20 cellular contexts compared by ENCODE assay signal in the genomic region with DNA sequence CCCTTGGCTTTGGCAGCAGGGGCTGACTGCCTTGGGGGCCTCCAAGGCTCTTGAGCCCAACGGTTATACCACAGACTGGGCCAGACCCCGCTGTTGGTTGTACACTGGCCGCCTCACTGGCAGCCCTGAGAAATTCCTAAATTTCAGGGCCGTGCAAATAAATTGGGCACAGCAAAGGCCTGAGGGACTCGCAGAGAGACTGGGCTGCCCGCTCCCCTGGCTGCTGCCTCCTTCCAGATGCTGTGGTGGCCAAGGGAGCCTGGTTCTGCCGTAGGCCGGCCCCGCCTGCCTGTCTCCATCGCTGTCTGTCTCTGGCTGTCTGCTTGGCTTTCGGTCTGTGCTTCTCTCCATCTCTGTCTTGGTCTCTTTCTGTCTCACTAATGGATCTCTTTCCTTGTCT. TPM values are rescaled to one million over a fixed set of nuclear protein-coding genes. Genes with fewer than 3 reads are reported as not detected.
DNase-seq lines count a peak whose midpoint lies in the region; ATAC-seq, FAIRE-seq and TF ChIP-seq lines count a peak whose summit lies in the region.
"Had no signal": no experiment of that assay in that cellular context is flagged by ENCODE, and none has a peak within 500 bp of the region (broad histone marks: within the 10 kb centered on the region; RNA-seq: fewer than 3 reads in every experiment).

No MANE protein-coding gene starts in this region.

- no peak for TF ChIP-seq RAD21 in H1 (IDR thresholded peaks at IDR 0.05 in 1 of 2, conservative IDR thresholded peaks at IDR 0.05 in 1 of 2; ENCODE audit: low read depth in 2 of 2, low read length in 2 of 2)

- H3K14ac ChIP-seq in H1 (ENCODE audit: insufficient read length) = no peak overlapping the region
- peak overlapping the region; percentile 63 for H3K14ac ChIP-seq in neuronal stem cell (ENCODE audit: low read length)

- H3K18ac ChIP-seq in H1 (ENCODE audit: extremely low read depth, low read length) (no peak overlapping the region), neuronal stem cell (ENCODE audit: low read length) (peak overlapping the region; percentile 65)

- no peak overlapping the region for H2BK5ac ChIP-seq in H1 (ENCODE audit: low read depth, low read length)
- H2BK5ac ChIP-seq in neuronal stem cell (ENCODE audit: low read length) = peak overlapping the region; percentile 69

- no peak overlapping the region for H4K91ac ChIP-seq in H1 (replicated peaks; ENCODE audit: insufficient read length, low read length)
- no peak overlapping the region for H4K91ac ChIP-seq in neuronal stem cell (ENCODE audit: low read depth, low read length, poor library complexity)

- peaks cover 22% of the 10 kb centered on the region for H3K4me1 ChIP-seq in DND-41 (ENCODE audit: insufficient read depth, low read length)
- H3K4me1 ChIP-seq in H1 (replicated peaks in 1 of 4; ENCODE audit: control insufficient read depth in 3 of 4, insufficient read depth in 4 of 4, low read length in 3 of 4) = peaks cover 0 to 8% (median 3%) of the 10 kb centered on the region in 4 experiments; a peak in 4 of 7 replicates
- H3K4me1 ChIP-seq in neuronal stem cell (ENCODE audit: control insufficient read depth in 2 of 2, insufficient read depth in 1 of 2, low read depth in 1 of 2, low read length in 2 of 2) = peaks cover 13 to 31% of the 10 kb centered on the region in 2 donors
- H3K4me1 ChIP-seq in mammary epithelial cell (ENCODE audit: insufficient read depth, low read length) = no peaks in the 10 kb centered on the region
- H3K4me1 ChIP-seq: A549, BE2C had no signal

- no peak for FAIRE-seq in H1 (lab: Jason Lieb, UNC)
- FAIRE-seq: A549, G401.6, GM12891, GM19239, H54, HepG2, HTR-8/SVneo had no signal

- H3K4me3 ChIP-seq in DND-41 (ENCODE audit: low read depth in 1 of 2, low read length in 2 of 2) (no peak overlapping the region), H1 (ENCODE audit: extremely low read depth in 1 of 4, insufficient read depth in 2 of 4, low read depth in 3 of 4, low read length in 4 of 4) (no peak overlapping the region), neuronal stem cell (ENCODE audit: low read length in 2 of 2) (no peak overlapping the region), mammary epithelial cell (replicated peaks in 1 of 3; ENCODE audit: insufficient read depth in 1 of 3, low read depth in 2 of 3, low read length in 3 of 3) (no peak overlapping the region)
- H3K4me3 ChIP-seq: A549 had no signal

- H3K4ac ChIP-seq in H1 (replicated peaks; ENCODE audit: insufficient read length, low read depth, low read length) (no peak overlapping the region), neuronal stem cell (ENCODE audit: low read length) (peak overlapping the region; percentile 67)

- H3K79me2 ChIP-seq in DND-41 (ENCODE audit: insufficient read depth, low read length) = no peaks in the 10 kb centered on the region
- no peaks in the 10 kb centered on the region for H3K79me2 ChIP-seq in H1 (ENCODE audit: control insufficient read depth in 1 of 2, insufficient read depth in 2 of 2, low read length in 2 of 2)
- H3K79me2 ChIP-seq in mammary epithelial cell (ENCODE audit: insufficient read depth, low read length) = no peaks in the 10 kb centered on the region

- dilution Hi-C loops in mammary epithelial cell (cut with HindIII; ENCODE audit: low sequenced_read_pairs) = no loop called here

- POLR2A ChIA-PET in H1 (lab: Charles Lee; ENCODE audit: partially characterized antibody) = no interaction called here

- H2AFZ ChIP-seq in DND-41 (ENCODE audit: low read depth, low read length) = no peak overlapping the region
- H2AFZ ChIP-seq in H1 (ENCODE audit: low read length) = no peak overlapping the region
- H2AFZ ChIP-seq in neuronal stem cell (ENCODE audit: low read length) = no peak overlapping the region
- no peak overlapping the region for H2AFZ ChIP-seq in mammary epithelial cell (ENCODE audit: low read depth, low read length)

- H2BK120ac ChIP-seq in H1 (replicated peaks; ENCODE audit: low read depth, low read length) (no peak overlapping the region), neuronal stem cell (ENCODE audit: low read depth, low read length) (no peak overlapping the region)

- H3K27me3 ChIP-seq in DND-41 (ENCODE audit: insufficient read depth, low read length, poor library complexity) = no peaks in the 10 kb centered on the region
- H3K27me3 ChIP-seq in H1 (replicated peaks in 1 of 4; ENCODE audit: control insufficient read depth in 3 of 4, extremely low read depth in 1 of 4, insufficient read depth in 3 of 4, low read length in 3 of 4) = no peaks in the 10 kb centered on the region
- no peaks in the 10 kb centered on the region for H3K27me3 ChIP-seq in neuronal stem cell (ENCODE audit: control insufficient read depth in 3 of 3, insufficient read depth in 3 of 3, low read depth in 1 of 3, low read length in 3 of 3)
- H3K27me3 ChIP-seq in mammary epithelial cell (ENCODE audit: insufficient read depth, low read length) = peaks cover 3% of the 10 kb centered on the region
- H3K27me3 ChIP-seq: BE2C had no signal

- H3K79me1 ChIP-seq in H1 (ENCODE audit: low read depth, low read length) (0 out of 2 replicates have a peak, but pooled peaks cover under 1% of the 10 kb centered on the region), neuronal stem cell (ENCODE audit: low read depth, low read length) (peaks cover 7% of the 10 kb centered on the region)

- H3K9me3 ChIP-seq in DND-41 (ENCODE audit: insufficient read depth, low read length, severe bottlenecking) = no peaks in the 10 kb centered on the region
- H3K9me3 ChIP-seq in KOPT-K1 (ENCODE audit: insufficient read depth, low read length, poor library complexity, severe bottlenecking) = no peaks in the 10 kb centered on the region
- no peaks in the 10 kb centered on the region for H3K9me3 ChIP-seq in H1 (ENCODE audit: insufficient read depth in 2 of 2, low read depth in 1 of 2, low read length in 1 of 2)
- H3K9me3 ChIP-seq in neuronal stem cell (replicated peaks in 1 of 2; ENCODE audit: control insufficient read depth in 2 of 2, insufficient read depth in 1 of 2, low read depth in 1 of 2, low read length in 2 of 2) = no peaks in the 10 kb centered on the region
- H3K9me3 ChIP-seq in mammary epithelial cell (replicated peaks; ENCODE audit: insufficient read depth, low read length) = no peaks in the 10 kb centered on the region
- H3K9me3 ChIP-seq: A549, BE2C had no signal

- H3K36me3 ChIP-seq in DND-41 (ENCODE audit: insufficient read depth, low read length) (no peaks in the 10 kb centered on the region), KOPT-K1 (ENCODE audit: insufficient read depth, low read length) (no peaks in the 10 kb centered on the region), H1 (ENCODE audit: control insufficient read depth in 2 of 4, insufficient read depth in 4 of 4, low read length in 3 of 4) (no peaks in the 10 kb centered on the region; a peak in 1 of 8 replicates), neuronal stem cell (replicated peaks in 1 of 2; ENCODE audit: control insufficient read depth in 2 of 2, insufficient read depth in 2 of 2, low read length in 2 of 2) (no peaks in the 10 kb centered on the region), mammary epithelial cell (ENCODE audit: insufficient read depth, low read length) (no peaks in the 10 kb centered on the region)
- H3K36me3 ChIP-seq: BE2C had no signal

- H2AK5ac ChIP-seq in H1 (ENCODE audit: low read depth, low read length) (no peak overlapping the region), neuronal stem cell (ENCODE audit: low read depth, low read length) (peak overlapping the region; percentile 11)

- H2BK20ac ChIP-seq in H1 (ENCODE audit: low read length) = no peak overlapping the region

- DNase-seq in DND-41 (no peak), H1 (ENCODE audit: low read depth in 1 of 2, low spot score in 2 of 2) (no peak), neuronal stem cell (ENCODE audit: low spot score) (no peak), putamen (ENCODE audit: low spot score) (no peak), GM13977 (ENCODE audit: low spot score) (no peak), mammary epithelial cell (no peak)
- DNase-seq: BE2C; CD4-positive, alpha-beta memory T cell; DMS79; EL had no signal

- ATAC-seq in DND-41 (ENCODE audit: insufficient read depth, low read depth) (no peak), GM19023 (IDR thresholded peaks at IDR 0.05; ENCODE audit: unreplicated experiment) (no peak)
- ATAC-seq: HepG2 had no signal

- TF ChIP-seq EP300 in H1 (IDR thresholded peaks at IDR 0.05; ENCODE audit: borderline replicate concordance in 1 of 2, low read depth in 2 of 2, low read length in 2 of 2) = no peak

- no peak overlapping the region for H3K9ac ChIP-seq in DND-41 (ENCODE audit: low read depth, low read length)
- no peak overlapping the region for H3K9ac ChIP-seq in H1 (replicated peaks in 1 of 4; ENCODE audit: extremely low read depth in 1 of 4, low read depth in 3 of 4, low read length in 3 of 4)
- no peak overlapping the region for H3K9ac ChIP-seq in neuronal stem cell (ENCODE audit: low read depth, low read length, poor library complexity)
- H3K9ac ChIP-seq in mammary epithelial cell (ENCODE audit: insufficient read depth, low read length) = no peak overlapping the region

- H3K23ac ChIP-seq in H1 (ENCODE audit: insufficient read length) = no peak overlapping the region
- H3K23ac ChIP-seq in neuronal stem cell (ENCODE audit: low read depth, low read length, poor library complexity) = peak overlapping the region; percentile 67

- H3K23me2 ChIP-seq in H1 (ENCODE audit: low read depth, low read length) = no peaks in the 10 kb centered on the region

- TF ChIP-seq POLR2A in H1 (IDR thresholded peaks at IDR 0.05; ENCODE audit: control extremely low read depth in 1 of 2, low read depth in 2 of 2, low read length in 2 of 2) = no peak

- H2BK15ac ChIP-seq in H1 (ENCODE audit: low read length) = no peak overlapping the region
- H2BK15ac ChIP-seq in neuronal stem cell (ENCODE audit: low read length) = peak overlapping the region; percentile 81

- H4K8ac ChIP-seq in H1 (ENCODE audit: extremely low read depth, insufficient read depth, low read length) (0 out of 2 replicates have a peak overlapping the region, but pooled peaks have one; percentile 26), neuronal stem cell (ENCODE audit: low read depth, low read length) (no peak overlapping the region)

- peak overlapping the region; percentile 76; the same call in 1 of the 2 replicates for H3K27ac ChIP-seq in DND-41 (ENCODE audit: low read length)
- peak overlapping the region; percentile 96 for H3K27ac ChIP-seq in KOPT-K1 (ENCODE audit: low read depth, low read length, poor library complexity, severe bottlenecking)
- H3K27ac ChIP-seq in H1 (ENCODE audit: low read depth, low read length) = no peak overlapping the region
- H3K27ac ChIP-seq in neuronal stem cell (replicated peaks; ENCODE audit: low read length) = no peak overlapping the region
- H3K27ac ChIP-seq in mammary epithelial cell (ENCODE audit: insufficient read depth, low read depth, low read length) = no peak overlapping the region
- H3K27ac ChIP-seq: A549, C4-2B had no signal

- CTCF ChIA-PET in H1 (lab: Charles Lee; ENCODE audit: partially characterized antibody) (interaction anchor here (1.0 to 1.2 kb wide), 5 partner anchors 22 to 103 kb away, joined by 3 read pairs; no protein-coding TSS in a partner anchor), mammary epithelial cell (lab: Charles Lee; ENCODE audit: low non-redundant PET) (no interaction called here)

- intact Hi-C loops in mammary epithelial cell (cut with micrococcal nuclease) = no loop called here

- no TSS peak for BruUV-seq in mammary epithelial cell (replicated peaks; lab: Mats Ljungman, UMichigan)

- H4K20me1 ChIP-seq in DND-41 (ENCODE audit: insufficient read depth, low read length) (no peaks in the 10 kb centered on the region), H1 (replicated peaks in 1 of 2; ENCODE audit: control insufficient read depth in 1 of 2, insufficient read depth in 2 of 2, low read length in 2 of 2) (peaks cover 0 to 1% of the 10 kb centered on the region in 2 experiments), mammary epithelial cell (ENCODE audit: insufficient read depth, low read length) (no peaks in the 10 kb centered on the region)

- H3K4me2 ChIP-seq in DND-41 (ENCODE audit: insufficient read depth, low read length) (no peak overlapping the region), H1 (ENCODE audit: insufficient read depth in 1 of 2, low read depth in 2 of 2, low read length in 2 of 2) (no peak overlapping the region), neuronal stem cell (ENCODE audit: insufficient read depth, low read length, poor library complexity, severe bottlenecking) (no peak overlapping the region), mammary epithelial cell (ENCODE audit: insufficient read depth, low read depth, low read length) (no peak overlapping the region)
- H3K4me2 ChIP-seq: A549 had no signal

- TF ChIP-seq CTCF in DND-41 (IDR thresholded peaks at IDR 0.05; ENCODE audit: borderline replicate concordance, extremely low read depth, low read length, poor library complexity, severe bottlenecking) = no peak
- no peak for TF ChIP-seq CTCF in H1 (IDR thresholded peaks at IDR 0.05; ENCODE audit: control extremely low read depth in 1 of 3, insufficient read depth in 1 of 3, low read depth in 1 of 3, low read length in 3 of 3)
- TF ChIP-seq CTCF in GM13977 (IDR thresholded peaks at IDR 0.05; ENCODE audit: extremely low read depth, insufficient read depth, missing control alignments) = no peak
- TF ChIP-seq CTCF in mammary epithelial cell (conservative IDR thresholded peaks at IDR 0.05 in 1 of 2, IDR thresholded peaks at IDR 0.05 in 1 of 2; ENCODE audit: extremely low read depth in 1 of 2, insufficient read depth in 1 of 2, low read depth in 1 of 2, low read length in 2 of 2) = no peak

- no peak overlapping the region for H4K5ac ChIP-seq in H1 (ENCODE audit: insufficient read length, low read depth, low read length)

- H2BK12ac ChIP-seq in H1 (ENCODE audit: low read depth, low read length) = no peak overlapping the region
- peak overlapping the region; percentile 82 for H2BK12ac ChIP-seq in neuronal stem cell (ENCODE audit: low read length)

- 96% methylated on average over 11 of the region's 11 CpGs; no CpG with 5 or more reads in 1 of the 2 experiments for whole genome bisulfite sequencing in H1 (ENCODE audit: extremely low coverage in 1 of 2, insufficient coverage in 1 of 2, insufficient read length in 1 of 2, insufficient replicate concordance in 2 of 2, low coverage in 1 of 2, low lambda C conversion rate in 2 of 2, missing lambda C conversion rate in 1 of 2), 2 experiments
- WGBS in neuronal stem cell (ENCODE audit: extremely low coverage in 2 of 2, insufficient read length in 2 of 2, insufficient replicate concordance in 1 of 2), 2 donors = no CpG with 5 or more reads among the region's 11 CpGs
- 90% methylated on average over 11 of the region's 11 CpGs for WGBS in mammary epithelial cell (ENCODE audit: low coverage, missing lambda C conversion rate)

- in situ Hi-C loops in GM13977 (cut with MboI; ENCODE audit: low pct_unique_long_range_greater_than_20kb, low sequenced_read_pairs, unreplicated experiment) (no loop called here), mammary epithelial cell (cut with MboI; ENCODE audit: low sequenced_read_pairs in 2 of 2) (no loop called here)

- H3K56ac ChIP-seq in H1 (replicated peaks; ENCODE audit: insufficient read length, low read depth, low read length) = no peak overlapping the region

RNA-seq across cellular contexts. Expression of a gene that starts 9.0 kb away (rescaled TPM):
- total RNA-seq in H1 (2021; fragmentation: NEBNext Ultra II Directional; extraction: Animal tissue kit (Norgen Biotek cat#: 25700)) = 15.5 and 17.4 TPM in 2 replicates
- 24.2 and 26.5 TPM in 2 replicates for polyA plus RNA-seq in H1 (2011; rRNA removed)
- polyA plus RNA-seq in H1 (2011; cell fraction: cytosol; rRNA removed) = 18.1 TPM
- polyA plus RNA-seq in H1 (2011; cell fraction: nucleus; rRNA removed) = 23.2 TPM
- polyA plus RNA-seq in H1 (2012, experiment 1 of 2) = 7.5 to 15.3 TPM (median 12.9 TPM) in 4 replicates
- 12.0 TPM for polyA plus RNA-seq in H1 (2012, experiment 2 of 2)
- polyA plus RNA-seq in H1 (2013, experiment 1 of 2) = 42.7 TPM
- 31.4 TPM for polyA plus RNA-seq in H1 (2013, experiment 2 of 2)
- 9.5 and 12.2 TPM in 2 replicates for polyA minus RNA-seq in H1 (2011; rRNA and poly(A)+ RNA removed)
- 17.5 TPM for polyA minus RNA-seq in H1 (2011; cell fraction: cytosol; rRNA and poly(A)+ RNA removed)
- polyA minus RNA-seq in H1 (2011; cell fraction: nucleus; rRNA and poly(A)+ RNA removed) = 6.6 TPM
- 12.1 TPM for polyA plus RNA-seq in neuronal stem cell (2013, experiment 1 of 2)
- 12.3 TPM for polyA plus RNA-seq in neuronal stem cell (2013, experiment 2 of 2)
- 1 to 10 TPM in 1 of 2 donors, not detected in 1; 2.2 TPM for total RNA-seq in mammary epithelial cell
- 0.03 TPM for polyA plus RNA-seq in mammary epithelial cell
- polyA minus RNA-seq in mammary epithelial cell = not detected
- total RNA-seq: CD4-positive, alpha-beta memory T cell; HepG2 had no signal
- polyA plus RNA-seq: CD4-positive, alpha-beta memory T cell; HepG2 had no signal

Comparison
In these comparisons a context has a peak if more than half of its experiments do, and no peak if none do; other contexts are left out.
1. H3K27ac ChIP-seq: peak in DND-41 (single experiment) and KOPT-K1 (single experiment); none in H1 (single experiment), neuronal stem cell (single experiment) and mammary epithelial cell (single experiment).